1 cellular context compared by ENCODE assay signal in the genomic region with DNA sequence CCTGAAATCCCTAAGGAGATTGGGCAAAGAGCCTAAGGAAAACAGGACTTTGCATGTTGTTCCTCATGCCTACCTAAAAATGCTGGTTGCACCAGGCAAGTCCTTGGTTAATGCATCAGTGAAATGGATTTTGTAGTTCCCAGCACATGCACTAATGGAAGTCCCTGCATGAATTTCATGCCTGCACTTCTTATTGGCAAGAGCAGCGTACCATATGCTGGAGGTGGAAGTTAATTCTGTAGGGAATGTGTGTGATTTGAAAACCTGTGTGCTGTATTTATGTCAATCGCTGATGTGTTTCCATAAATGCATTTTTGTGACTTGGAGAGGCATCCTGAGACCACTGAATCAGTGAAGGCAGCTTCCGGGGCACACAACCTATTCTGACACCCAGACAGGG.
TF ChIP-seq lines count a peak whose summit lies in the region.

No MANE protein-coding gene starts in this region.

TF ChIP-seq in GM23338, 12 proteins besides CTCF, POLR2A, EP300 and RAD21 (continued from another document):
- TF ChIP-seq POLR2AphosphoS5 (IDR thresholded peaks at IDR 0.05; ENCODE audit: low read depth): no peak
- no peak for TF ChIP-seq ZNF331 (CRISPR knock-in tag; IDR thresholded peaks at IDR 0.05; ENCODE audit: low read depth)
- no peak for TF ChIP-seq EZH2 (IDR thresholded peaks at IDR 0.05; ENCODE audit: low read depth, unreplicated experiment)
